6 cellular contexts compared by ENCODE assay signal in genomic region chr5:847736-848135, GRCh38. TPM values are rescaled to one million over a fixed set of nuclear protein-coding genes. Genes with fewer than 3 reads are reported as not detected.
DNase-seq lines count a peak whose midpoint lies in the region; ATAC-seq and TF ChIP-seq lines count a peak whose summit lies in the region.
"Not testable (repeated sequence)": the region's sequence is repeated elsewhere in the genome, so short reads cannot be mapped to it uniquely, and the experiment has no call there.

No MANE protein-coding gene starts in this region.

- not testable (repeated sequence) for H3K27ac Mint-ChIP-seq in WTC11; glutamatergic neuron (ENCODE audit: unreplicated experiment)

- H3K36me3 Mint-ChIP-seq in WTC11; glutamatergic neuron (ENCODE audit: unreplicated experiment): not testable (repeated sequence)

- H3K36me3 ChIP-seq in sigmoid colon = not testable (repeated sequence)

- H3K27ac ChIP-seq in right cardiac atrium (ENCODE audit: low read length); sigmoid colon: not testable (repeated sequence)

- not testable (repeated sequence) for H3K4me1 Mint-ChIP-seq in WTC11; glutamatergic neuron (ENCODE audit: low read depth, unreplicated experiment)

- not testable (repeated sequence) for H3K4me1 ChIP-seq in right cardiac atrium (ENCODE audit: control insufficient read depth, insufficient read depth, low read length)
- peaks cover 0 to 10% (median 6%) of the 10 kb centered on the region in 4 donors for H3K4me1 ChIP-seq in sigmoid colon

- not testable (repeated sequence) for H3K9me3 ChIP-seq in right cardiac atrium (ENCODE audit: control insufficient read depth, low read length); sigmoid colon

- not testable (repeated sequence) for ATAC-seq in WTC11
- peak in 1 of 2 donors; percentile 1 for ATAC-seq in right cardiac atrium

- H3K4me3 Mint-ChIP-seq in WTC11; glutamatergic neuron (ENCODE audit: unreplicated experiment): not testable (repeated sequence)

- CTCF ChIA-PET in WTC11 (lab: Charles Lee) = not testable (repeated sequence)

- not testable (repeated sequence) for H3K9me3 Mint-ChIP-seq in WTC11
- H3K9me3 Mint-ChIP-seq in glutamatergic neuron (ENCODE audit: unreplicated experiment) = peaks cover 11% of the 10 kb centered on the region

- not testable (repeated sequence) for TF ChIP-seq EP300 in sigmoid colon (IDR thresholded peaks at IDR 0.05)

- not testable (repeated sequence) for TF ChIP-seq POLR2A in sigmoid colon (IDR thresholded peaks at IDR 0.05)

- not testable (repeated sequence) for H3K27me3 Mint-ChIP-seq in WTC11 (ENCODE audit: low read depth)
- H3K27me3 Mint-ChIP-seq in glutamatergic neuron (ENCODE audit: unreplicated experiment) = peaks cover 12% of the 10 kb centered on the region

- DNase-seq in WTC11 (ENCODE audit: low spot score) = peak; percentile 8
- DNase-seq in activated CD8-positive, alpha-beta memory T cell treated with anti-CD3 and anti-CD28 coated beads, Interleukin-2, amount 50 U/mL, for 48 hours = peak; percentile 42
- DNase-seq in glutamatergic neuron = peak; percentile 14
- peak in 2 of 3 donors; percentile 11 to 53 for DNase-seq in right cardiac atrium
- DNase-seq in mesenteric fat pad (ENCODE audit: low spot score) = peak; percentile 90
- DNase-seq in sigmoid colon = peak; percentile 53

- not testable (repeated sequence) for TF ChIP-seq CTCF in WTC11 (IDR thresholded peaks at IDR 0.05); glutamatergic neuron (IDR thresholded peaks at IDR 0.05; ENCODE audit: partially characterized antibody, unreplicated experiment); sigmoid colon (IDR thresholded peaks at IDR 0.05)

- not testable (repeated sequence) for H3K4me3 ChIP-seq in right cardiac atrium (ENCODE audit: low read length); sigmoid colon

- intact Hi-C loops in right cardiac atrium (cut with DNase I) = loop anchor here in 1 of 4 donors (10.0 kb wide), 1 partner anchor 93 kb away; no protein-coding TSS in a partner anchor
- intact Hi-C loops in sigmoid colon (cut with DNase I) = not testable (repeated sequence)

- POLR2A ChIA-PET in WTC11 (lab: Charles Lee) = not testable (repeated sequence)

- H3K27me3 ChIP-seq in right cardiac atrium (ENCODE audit: control insufficient read depth, insufficient read depth) = not testable (repeated sequence)
- H3K27me3 ChIP-seq in sigmoid colon = peaks cover 4 to 35% (median 23%) of the 10 kb centered on the region in 3 donors

- 95% methylated on average over 6 of the region's 7 CpGs for WGBS in right cardiac atrium
- WGBS in sigmoid colon, 2 donors = 95% methylated on average over 6 of the region's 7 CpGs

RNA-seq across cellular contexts. Expression of gene ZDHHC11, which starts 3.0 kb away (rescaled TPM):
- total RNA-seq in WTC11 (2021) (21.4 to 37.5 TPM (median 37.3 TPM) in 3 replicates), glutamatergic neuron (ENCODE audit: unreplicated experiment) (73.0 TPM), right cardiac atrium (10 to 100 TPM; 19.3 to 66.1 (median 37.4) TPM), mesenteric fat pad (11.0 TPM), sigmoid colon (1 to 10 TPM; 1.8 to 8.0 (median 3.7) TPM)
- polyA plus RNA-seq in right cardiac atrium (5.8 TPM), sigmoid colon (1 to 10 TPM in 1 of 3 donors, under 1 TPM in 1, not detected in 1; 0.60 to 4.9 TPM)

RNA-seq across cellular contexts. Expression of gene BRD9, which starts 44.9 kb away (rescaled TPM):
- 50.5 to 55.6 TPM (median 50.9 TPM) in 3 replicates for total RNA-seq in WTC11 (2021)
- total RNA-seq in glutamatergic neuron (ENCODE audit: unreplicated experiment) = 104 TPM
- total RNA-seq in right cardiac atrium = 10 to 100 TPM; 25.1 to 41.3 (median 34.0) TPM
- polyA plus RNA-seq in right cardiac atrium = 17.1 TPM
- 38.2 TPM for total RNA-seq in mesenteric fat pad
- total RNA-seq in sigmoid colon = 10 to 100 TPM; 21.4 to 38.8 (median 24.6) TPM
- 10 to 100 TPM; 12.9 to 28.3 (median 14.4) TPM for polyA plus RNA-seq in sigmoid colon

RNA-seq across cellular contexts. Expression of gene TRIP13, which starts 44.9 kb away (rescaled TPM):
- total RNA-seq in WTC11 (2021) = 31.4 to 35.0 TPM (median 33.7 TPM) in 3 replicates
- total RNA-seq in glutamatergic neuron (ENCODE audit: unreplicated experiment) = 3.9 TPM
- total RNA-seq in right cardiac atrium = under 1 TPM; 0.25 to 0.94 (median 0.58) TPM
- 0.27 TPM for polyA plus RNA-seq in right cardiac atrium
- total RNA-seq in mesenteric fat pad = 1.2 TPM
- under 1 TPM in 3 of 4 donors, not detected in 1; 0.16 to 0.83 (median 0.54) TPM for total RNA-seq in sigmoid colon
- polyA plus RNA-seq in sigmoid colon = 1 to 10 TPM; 1.2 to 7.7 (median 3.9) TPM

Comparison
In these comparisons a context has a peak if more than half of its experiments do, and no peak if none do; other contexts are left out.
1. DNase-seq: peak in every context shown above with its lines; median percentile 90 in mesenteric fat pad; 53 in sigmoid colon; 42 in activated CD8-positive, alpha-beta memory T cell treated with anti-CD3 and anti-CD28 coated beads, Interleukin-2, amount 50 U/mL, for 48 hours; 32 in right cardiac atrium; 14 in glutamatergic neuron; 8 in WTC11.